In genomic region chr3:31164398-31164797, GRCh38 we compare ENCODE assay signal across 25 cellular contexts.
"Had no signal": no experiment of that assay in that cellular context is flagged by ENCODE, and none has a peak within 500 bp of the region (broad histone marks: within the 10 kb centered on the region; RNA-seq: fewer than 3 reads in every experiment).

No MANE protein-coding gene starts in this region.

- H3K9me3 ChIP-seq: lower lobe of right lung, neutrophil, psoas muscle, right atrium auricular region, right lobe of liver, stomach, suprapubic skin, thoracic aorta, tibial artery, uterus had no signal

- FAIRE-seq: islet of Langerhans had no signal

- H3K27ac ChIP-seq: lower lobe of right lung, neutrophil, parathyroid adenoma, psoas muscle, right atrium auricular region, right lobe of liver, stomach, suprapubic skin, thoracic aorta, uterus had no signal

- ATAC-seq: left lobe of liver; naive thymus-derived CD8-positive, alpha-beta T cell; psoas muscle; right lobe of liver; stimulated activated naive B cell treated with anti-CD40 and anti-IgM and Interleukin-4, amounts not matched to agents 10 μg/mL and 1 μg/mL and 100 μg/mL, for 72 hours; stimulated activated naive CD8-positive, alpha-beta T cell treated with anti-CD3 and anti-CD28 coated beads, Interleukin-15, Interleukin-2, amounts not matched to agents 100 U/mL and 50 U/mL, for 24 hours had no signal

- H3K36me3 ChIP-seq: lower lobe of right lung, neutrophil, right atrium auricular region, right lobe of liver, stomach, suprapubic skin, thoracic aorta, tibial artery, uterus had no signal

- H3K4me3 ChIP-seq: lower lobe of right lung, psoas muscle, right atrium auricular region, right lobe of liver, smooth muscle cell, stomach, suprapubic skin, tibial artery, uterus had no signal

- H2AFZ ChIP-seq: parathyroid adenoma had no signal

- H3K27me3 ChIP-seq: neutrophil, right atrium auricular region, right lobe of liver, stomach, suprapubic skin, tibial artery, uterus had no signal

- H3K79me2 ChIP-seq: parathyroid adenoma had no signal

- H3K4me1 ChIP-seq: parathyroid adenoma, psoas muscle, suprapubic skin, uterus had no signal

- H3K9ac ChIP-seq: parathyroid adenoma had no signal

- DNase-seq: head of caudate nucleus; hippocampal formation; immature natural killer cell; lower lobe of right lung; mammary epithelial cell; mesenchymal stem cell; naive thymus-derived CD8-positive, alpha-beta T cell; occipital lobe; psoas muscle; right lobe of liver; stimulated activated CD4-positive, alpha-beta T cell treated with anti-CD3 and anti-CD28 coated beads, Interleukin-2, amount 100 ng/mL, for 24 hours; stimulated activated CD4-positive, alpha-beta T cell treated with anti-CD3 and anti-CD28 coated beads, Interleukin-4, amount 100 ng/mL, for 1 hour; stimulated activated naive B cell treated with anti-CD40 and anti-IgM and Interleukin-4, amounts not matched to agents 10 μg/mL and 1 μg/mL and 100 μg/mL, for 72 hours; stimulated activated naive CD8-positive, alpha-beta T cell treated with anti-CD3 and anti-CD28 coated beads, Interleukin-15, Interleukin-2, amounts not matched to agents 100 U/mL and 50 U/mL, for 24 hours; stomach; tibial artery; uterus had no signal
